In genomic region chr3:38582316-38582715, GRCh38 we compare ENCODE assay signal across 20 cellular contexts.
DNase-seq lines count a peak whose midpoint lies in the region; ATAC-seq, FAIRE-seq and TF ChIP-seq lines count a peak whose summit lies in the region.
"Had no signal": no experiment of that assay in that cellular context is flagged by ENCODE, and none has a peak within 500 bp of the region (broad histone marks: within the 10 kb centered on the region; RNA-seq: fewer than 3 reads in every experiment).

No MANE protein-coding gene starts in this region.

- WGBS in endodermal cell (ENCODE audit: insufficient coverage in 1 of 2, insufficient read length in 1 of 2), 2 experiments, result 76 to 81% methylated on average over 4 to 6 of the region's 6 CpGs
- WGBS in spleen, 5 donors, result 75 to 95% (median 89%) methylated on average over 6 of the region's 6 CpGs

- intact Hi-C loops in natural killer cell (cut with micrococcal nuclease), result no loop called here
- intact Hi-C loops in spleen (cut with DNase I; ENCODE audit: low total_unique reads), result no loop called here

- H3K4me3 Mint-ChIP-seq in natural killer cell, result no peak overlapping the region
- H3K4me3 Mint-ChIP-seq in natural killer cell treated with Interleukin-12 subunit alpha and Interleukin-12 subunit beta and Interleukin-15 and Interleukin-18, amount 100 ng/mL, for 72 hours, result no peak overlapping the region
- no peak overlapping the region for H3K4me3 Mint-ChIP-seq in endodermal cell
- H3K4me3 Mint-ChIP-seq: HFFc6 had no signal

- H3K36me3 ChIP-seq in endodermal cell (ENCODE audit: control insufficient read depth, insufficient read depth, low read length) (no peaks in the 10 kb centered on the region), spleen (peaks cover 0 to 8% (median 0%) of the 10 kb centered on the region in 6 donors)

- H3K27ac ChIP-seq in endodermal cell (ENCODE audit: low read depth, low read length), result no peak overlapping the region
- no peak overlapping the region for H3K27ac ChIP-seq in spleen
- H3K27ac ChIP-seq: KMS-11, RWPE1 had no signal

- TF ChIP-seq POLR2A in spleen (IDR thresholded peaks at IDR 0.05), result no peak
- TF ChIP-seq POLR2A in GM12891 (IDR thresholded peaks at IDR 0.05; ENCODE audit: low read depth, low read length), result no peak

- H3K27me3 Mint-ChIP-seq in natural killer cell (ENCODE audit: low read depth in 2 of 2) (no peaks in the 10 kb centered on the region), endodermal cell (ENCODE audit: insufficient read depth) (peaks cover 12% of the 10 kb centered on the region)
- H3K27me3 Mint-ChIP-seq in natural killer cell treated with Interleukin-12 subunit alpha and Interleukin-12 subunit beta and Interleukin-15 and Interleukin-18, amount 100 ng/mL, for 72 hours, result no peaks in the 10 kb centered on the region

- FAIRE-seq in GM12891 (lab: Jason Lieb, UNC), result no peak
- FAIRE-seq: H54, HepG2 had no signal

- H3K27me3 ChIP-seq in endodermal cell (ENCODE audit: control insufficient read depth, insufficient read depth, low read length, poor library complexity, severe bottlenecking) (no peaks in the 10 kb centered on the region), spleen (replicated peaks in 1 of 7) (peaks cover 0 to 8% (median 0%) of the 10 kb centered on the region in 7 donors)

- H3K36me3 Mint-ChIP-seq in natural killer cell, result no peaks in the 10 kb centered on the region
- H3K36me3 Mint-ChIP-seq in natural killer cell treated with Interleukin-12 subunit alpha and Interleukin-12 subunit beta and Interleukin-15 and Interleukin-18, amount 100 ng/mL, for 72 hours, result no peaks in the 10 kb centered on the region
- H3K36me3 Mint-ChIP-seq in endodermal cell (ENCODE audit: low read depth), result no peaks in the 10 kb centered on the region

- H3K4me1 Mint-ChIP-seq in natural killer cell, result no peaks in the 10 kb centered on the region
- H3K4me1 Mint-ChIP-seq in natural killer cell treated with Interleukin-12 subunit alpha and Interleukin-12 subunit beta and Interleukin-15 and Interleukin-18, amount 100 ng/mL, for 72 hours (ENCODE audit: low read depth in 2 of 2), result no peaks in the 10 kb centered on the region
- H3K4me1 Mint-ChIP-seq in endodermal cell, result peaks cover 19% of the 10 kb centered on the region

- TF ChIP-seq CTCF in natural killer cell (IDR thresholded peaks at IDR 0.05) (no peak), endodermal cell (conservative IDR thresholded peaks at IDR 0.05) (no peak), spleen (IDR thresholded peaks at IDR 0.05 in 8 of 11, conservative IDR thresholded peaks at IDR 0.05 in 3 of 11) (no peak)

- DNase-seq in natural killer cell (peak; percentile 5), endodermal cell (peak; percentile 67), spleen (peak; percentile 32), NCI-H1092 (lab: John Stamatoyannopoulos, UW) (no peak), GM12891 (ENCODE audit: insufficient read length, low spot score) (no peak)
- no peak for DNase-seq in natural killer cell treated with Interleukin-12 subunit alpha and Interleukin-12 subunit beta and Interleukin-15 and Interleukin-18, amount 100 ng/mL, for 72 hours (ENCODE audit: low spot score)
- DNase-seq: ACHN, AML-193, COR-L47, DMS153, HFFc6, NCI-H1436 treated with DMSO at 0.1 percent for 48 hours, NCI-H2029 treated with DMSO at 0.1 percent for 48 hours, NCI-H2171 treated with DMSO at 0.1 percent for 48 hours, NCI-H774 had no signal

- H3K27ac Mint-ChIP-seq in natural killer cell, result no peak overlapping the region
- no peak overlapping the region for H3K27ac Mint-ChIP-seq in natural killer cell treated with Interleukin-12 subunit alpha and Interleukin-12 subunit beta and Interleukin-15 and Interleukin-18, amount 100 ng/mL, for 72 hours
- no peak overlapping the region for H3K27ac Mint-ChIP-seq in endodermal cell
- H3K27ac Mint-ChIP-seq: HFFc6 had no signal

- no peak overlapping the region for H3K9ac ChIP-seq in endodermal cell (ENCODE audit: extremely low read depth, low read length, poor library complexity, severe bottlenecking)
- H3K9ac ChIP-seq: KMS-11 had no signal

- no peaks in the 10 kb centered on the region for H3K9me3 Mint-ChIP-seq in natural killer cell
- H3K9me3 Mint-ChIP-seq in natural killer cell treated with Interleukin-12 subunit alpha and Interleukin-12 subunit beta and Interleukin-15 and Interleukin-18, amount 100 ng/mL, for 72 hours, result no peaks in the 10 kb centered on the region
- H3K9me3 Mint-ChIP-seq in endodermal cell, result no peaks in the 10 kb centered on the region
- H3K9me3 Mint-ChIP-seq: HFFc6 had no signal

- H3K9me3 ChIP-seq in endodermal cell (ENCODE audit: control insufficient read depth, low read length) (no peaks in the 10 kb centered on the region), spleen (no peaks in the 10 kb centered on the region)

- H3K4me3 ChIP-seq in endodermal cell (ENCODE audit: low read length) (no peak overlapping the region), spleen (no peak overlapping the region)

- ATAC-seq in natural killer cell, result no peak
- no peak for ATAC-seq in natural killer cell treated with Interleukin-12 subunit alpha and Interleukin-12 subunit beta and Interleukin-15 and Interleukin-18, amount 100 ng/mL, for 72 hours
- no peak for ATAC-seq in GM19328 (IDR thresholded peaks at IDR 0.05; ENCODE audit: unreplicated experiment)
- ATAC-seq: HepG2 had no signal

- H3K4me1 ChIP-seq in endodermal cell (ENCODE audit: control insufficient read depth, insufficient read depth, low read length), result peaks cover 10% of the 10 kb centered on the region
- H3K4me1 ChIP-seq in spleen, result no peaks in the 10 kb centered on the region

TF ChIP-seq in GM12891, 5 proteins besides CTCF, POLR2A, EP300 and RAD21:
- TF ChIP-seq POLR2AphosphoS5 (IDR thresholded peaks at IDR 0.05; ENCODE audit: low read depth, low read length) (no peak), POU2F2 (IDR thresholded peaks at IDR 0.05; ENCODE audit: low read depth, low read length) (no peak), TAF1 (IDR thresholded peaks at IDR 0.05; ENCODE audit: low read depth, low read length) (no peak), PAX5 (IDR thresholded peaks at IDR 0.05; ENCODE audit: insufficient read depth, low read length, severe bottlenecking) (no peak), SPI1 (IDR thresholded peaks at IDR 0.05; ENCODE audit: low read depth, low read length) (no peak)

Comparison
In these comparisons a context has a peak if more than half of its experiments do, and no peak if none do; other contexts are left out.
1. DNase-seq: peak in natural killer cell (single experiment), endodermal cell (single experiment) and spleen (single experiment); none in natural killer cell treated with Interleukin-12 subunit alpha and Interleukin-12 subunit beta and Interleukin-15 and Interleukin-18, amount 100 ng/mL, for 72 hours (single experiment), NCI-H1092 (single experiment) and GM12891 (single experiment).